In genomic region chr1:202343652-202344349, GRCh38 we compare ENCODE assay signal across 8 cellular contexts. TPM values are rescaled to one million over a fixed set of nuclear protein-coding genes. Genes with fewer than 3 reads are reported as not detected.
DNase-seq lines count a peak whose midpoint lies in the region; ATAC-seq and TF ChIP-seq lines count a peak whose summit lies in the region.

No MANE protein-coding gene starts in this region.

- H3K9me3 ChIP-seq in DND-41 (ENCODE audit: insufficient read depth, low read length, severe bottlenecking), result no peaks in the 10 kb centered on the region
- H3K9me3 ChIP-seq in Peyer's patch, result no peaks in the 10 kb centered on the region
- no peaks in the 10 kb centered on the region for H3K9me3 ChIP-seq in neural progenitor cell (ENCODE audit: low read depth)

- H3K27ac ChIP-seq in DND-41 (ENCODE audit: low read length), result peak overlapping the region; percentile 87
- no peak overlapping the region for H3K27ac ChIP-seq in Peyer's patch
- no peak overlapping the region for H3K27ac ChIP-seq in coronary artery
- no peak overlapping the region for H3K27ac ChIP-seq in neural progenitor cell

- H3K4me3 Mint-ChIP-seq in neural progenitor cell, result peak overlapping the region; percentile 19

- H3K79me2 ChIP-seq in DND-41 (ENCODE audit: insufficient read depth, low read length) (peaks cover 33% of the 10 kb centered on the region), neural progenitor cell (ENCODE audit: low read depth) (peaks cover 24% of the 10 kb centered on the region)

- H3K4me3 ChIP-seq in DND-41 (ENCODE audit: low read depth in 1 of 2, low read length in 2 of 2) (peak overlapping the region; percentile 12 to 50; a peak in 3 of 4 replicates), Peyer's patch (no peak overlapping the region), coronary artery (no peak overlapping the region), neural progenitor cell (no peak overlapping the region)

- H3K9ac ChIP-seq in DND-41 (ENCODE audit: low read depth, low read length) (peak overlapping the region; percentile 58), neural progenitor cell (no peak overlapping the region)

- H3K27ac Mint-ChIP-seq in neural progenitor cell, result peak overlapping the region; percentile 17

- no peak for TF ChIP-seq POLR2A in Peyer's patch (IDR thresholded peaks at IDR 0.05)

- peaks cover 12% of the 10 kb centered on the region for H3F3A ChIP-seq in neural progenitor cell (ENCODE audit: low read depth)

- H3K36me3 ChIP-seq in DND-41 (ENCODE audit: insufficient read depth, low read length), result 0 out of 2 replicates have a peak, but pooled peaks cover 7% of the 10 kb centered on the region
- no peaks in the 10 kb centered on the region for H3K36me3 ChIP-seq in Peyer's patch
- no peaks in the 10 kb centered on the region for H3K36me3 ChIP-seq in neural progenitor cell

- no peaks in the 10 kb centered on the region for H3K9me3 Mint-ChIP-seq in neural progenitor cell

- H3K27me3 ChIP-seq in DND-41 (ENCODE audit: insufficient read depth, low read length, poor library complexity), result no peaks in the 10 kb centered on the region
- H3K27me3 ChIP-seq in Peyer's patch, result no peaks in the 10 kb centered on the region
- H3K27me3 ChIP-seq in neural progenitor cell, result no peaks in the 10 kb centered on the region

- DNase-seq in DND-41 (no peak), Peyer's patch (no peak), coronary artery (ENCODE audit: low spot score) (no peak), neural progenitor cell (ENCODE audit: low spot score) (peak; percentile 66), NK-92 (lab: John Stamatoyannopoulos, UW; ENCODE audit: unreplicated experiment) (no peak)

- peaks cover 7% of the 10 kb centered on the region; the same call in 1 of the 2 replicates for H4K20me1 ChIP-seq in DND-41 (ENCODE audit: insufficient read depth, low read length)
- H4K20me1 ChIP-seq in neural progenitor cell (ENCODE audit: low read depth), result no peaks in the 10 kb centered on the region

- no peaks in the 10 kb centered on the region for H3K27me3 Mint-ChIP-seq in neural progenitor cell (ENCODE audit: insufficient read depth, low read depth)

- peak; percentile 83 for TF ChIP-seq CTCF in DND-41 (IDR thresholded peaks at IDR 0.05; ENCODE audit: borderline replicate concordance, extremely low read depth, low read length, poor library complexity, severe bottlenecking)
- TF ChIP-seq CTCF in LNCAP (IDR thresholded peaks at IDR 0.05), result peak; percentile 80
- peak; percentile 66 to 91 (median 72) for TF ChIP-seq CTCF in Peyer's patch (IDR thresholded peaks at IDR 0.05)
- peak; percentile 75 for TF ChIP-seq CTCF in coronary artery (IDR thresholded peaks at IDR 0.05)
- TF ChIP-seq CTCF in neural progenitor cell (IDR thresholded peaks at IDR 0.05), result peak; percentile 82

- ATAC-seq in DND-41 (ENCODE audit: insufficient read depth, low read depth), result no peak
- ATAC-seq in HG03175 (IDR thresholded peaks at IDR 0.05; ENCODE audit: unreplicated experiment), result no peak
- ATAC-seq in GM21447 (IDR thresholded peaks at IDR 0.05; ENCODE audit: unreplicated experiment), result no peak

- H3K4me1 ChIP-seq in DND-41 (ENCODE audit: insufficient read depth, low read length) (peaks cover 44% of the 10 kb centered on the region), Peyer's patch (no peaks in the 10 kb centered on the region), neural progenitor cell (peaks cover 3% of the 10 kb centered on the region)

- H3K36me3 Mint-ChIP-seq in neural progenitor cell, result peaks cover 3% of the 10 kb centered on the region

- H2AFZ ChIP-seq in DND-41 (ENCODE audit: low read depth, low read length) (peak overlapping the region; percentile 91), neural progenitor cell (replicated peaks) (peak overlapping the region; percentile 84)

- peaks cover 31% of the 10 kb centered on the region for H3K4me1 Mint-ChIP-seq in neural progenitor cell

- H3K4me2 ChIP-seq in DND-41 (ENCODE audit: insufficient read depth, low read length), result peak overlapping the region; percentile 62
- no peak overlapping the region for H3K4me2 ChIP-seq in neural progenitor cell

RNA-seq across cellular contexts. Expression of gene UBE2T, which starts 2.1 kb away (rescaled TPM):
- total RNA-seq in Peyer's patch (10 to 100 TPM in 1 of 4 donors, 1 to 10 TPM in 3; 2.0 to 13.2 (median 3.4) TPM), neural progenitor cell (ENCODE audit: low replicate concordance) (71.5 and 88.1 TPM in 2 replicates)

RNA-seq across cellular contexts. Expression of gene PPP1R12B, which starts 4.7 kb away (rescaled TPM):
- total RNA-seq in Peyer's patch, result 100 to 1,000 TPM in 2 of 4 donors, 10 to 100 TPM in 2; 33.1 to 131 (median 90.8) TPM
- 17.5 and 21.8 TPM in 2 replicates for total RNA-seq in neural progenitor cell (ENCODE audit: low replicate concordance)

Comparison
In these comparisons a context has a peak if more than half of its experiments do, and no peak if none do; other contexts are left out.
1. H3K4me3 ChIP-seq: peak in DND-41 (2 of 2); none in Peyer's patch (0 of 4), coronary artery (single experiment) and neural progenitor cell (single experiment).
2. Peak in every context shown above with its lines, with median percentiles within 50 percentile points of each other: CTCF ChIP-seq.